1 cellular context compared by ENCODE assay signal in the genomic region with DNA sequence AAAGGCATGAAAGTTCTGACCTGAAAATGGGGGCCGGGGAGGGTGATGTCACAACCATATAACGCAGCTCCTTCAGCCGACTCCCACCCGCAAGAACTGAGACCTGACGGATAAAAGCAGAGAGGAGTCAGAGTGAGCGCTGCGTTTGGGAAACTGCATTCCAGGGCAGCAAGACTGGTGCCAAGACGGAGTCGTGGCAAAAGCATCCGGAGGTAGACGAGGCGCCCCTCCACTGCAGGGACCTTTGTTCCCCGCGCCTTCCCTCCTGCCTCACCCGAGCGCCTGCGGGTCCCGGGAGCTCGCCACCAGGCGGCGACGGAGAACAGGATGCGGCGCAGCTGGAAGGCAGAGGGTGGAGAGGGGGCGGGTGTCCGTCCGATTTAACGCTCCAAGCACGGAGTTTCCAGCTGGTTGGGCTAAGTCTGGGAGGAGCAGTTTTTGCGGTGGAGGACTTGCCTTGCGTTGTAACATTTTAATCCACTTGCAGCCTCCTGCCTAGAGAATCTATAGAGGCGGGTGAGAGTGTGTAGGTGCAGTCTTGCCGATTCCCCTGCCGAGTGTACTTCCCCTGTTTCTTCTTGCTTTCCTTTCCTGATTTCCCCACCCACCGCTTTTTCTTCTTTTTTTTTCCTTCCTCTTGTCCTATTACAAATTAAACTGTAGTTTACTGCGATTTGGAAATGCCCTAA.
A peak's percentile ranks its signal among the peaks of the same experiment; 100 is the strongest.
TF ChIP-seq lines count a peak whose summit lies in the region.

No MANE protein-coding gene starts in this region.

TF ChIP-seq in GM12878, 131 proteins besides CTCF, POLR2A, EP300 and RAD21 (continued from another document and continues in another):
- TF ChIP-seq HSF1 (IDR thresholded peaks at IDR 0.05; ENCODE audit: low read depth, low read length) (no peak), TAF1 (IDR thresholded peaks at IDR 0.05; ENCODE audit: borderline replicate concordance, low read depth, low read length) (peak; percentile 41; the same call in 1 of the 2 replicates), POLR2AphosphoS5 (IDR thresholded peaks at IDR 0.05; ENCODE audit: low read length) (no peak), FOXM1 (IDR thresholded peaks at IDR 0.05; ENCODE audit: low read depth, low read length) (peak; percentile 77), CEBPB (IDR thresholded peaks at IDR 0.05; ENCODE audit: borderline replicate concordance in 1 of 2, low read depth in 2 of 2, low read length in 2 of 2) (no peak), CHD2 (IDR thresholded peaks at IDR 0.05; ENCODE audit: borderline replicate concordance, low read depth, low read length) (0 out of 2 replicates have a peak, but pooled peaks have one; percentile 16), BCL11A (IDR thresholded peaks at IDR 0.05; ENCODE audit: low read depth, low read length) (peak; percentile 8; the same call in 1 of the 2 replicates), NFYA (IDR thresholded peaks at IDR 0.05; ENCODE audit: borderline replicate concordance, low read depth, low read length) (no peak), TCF12 (IDR thresholded peaks at IDR 0.05; ENCODE audit: low read depth, low read length) (peak; percentile 95), ATF7 (IDR thresholded peaks at IDR 0.05; ENCODE audit: low read depth) (peak; percentile 51; the same call in 1 of the 2 replicates), NBN (IDR thresholded peaks at IDR 0.05) (peak; percentile 75; the same call in 1 of the 2 replicates), RCOR1 (conservative IDR thresholded peaks at IDR 0.05; ENCODE audit: low read depth, low read length) (no peak), ATF3 (IDR thresholded peaks at IDR 0.05; ENCODE audit: borderline replicate concordance, extremely low read depth, low read depth, low read length) (no peak), PML (IDR thresholded peaks at IDR 0.05; ENCODE audit: low read length) (no peak), IKZF2 (IDR thresholded peaks at IDR 0.05) (peak; percentile 93 to 94), SUPT20H (IDR thresholded peaks at IDR 0.05; ENCODE audit: borderline replicate concordance, control insufficient read depth, low read depth, low read length) (no peak), PRDM15 (CRISPR knock-in tag; IDR thresholded peaks at IDR 0.05) (no peak), ZNF207 (IDR thresholded peaks at IDR 0.05; ENCODE audit: borderline replicate concordance) (peak; percentile 80; the same call in 1 of the 2 replicates), TARDBP (IDR thresholded peaks at IDR 0.05; ENCODE audit: borderline replicate concordance) (peak; percentile 4; the same call in 1 of the 2 replicates), MAX (IDR thresholded peaks at IDR 0.05; ENCODE audit: low read depth, low read length) (no peak), NR2C2 (IDR thresholded peaks at IDR 0.05; ENCODE audit: borderline replicate concordance, control insufficient read depth, insufficient read length, low read depth) (no peak), ZNF384 (IDR thresholded peaks at IDR 0.05; ENCODE audit: borderline replicate concordance, low read depth, low read length) (no peak), NFIC (IDR thresholded peaks at IDR 0.05; ENCODE audit: low read depth, low read length) (0 out of 2 replicates have a peak, but pooled peaks have one; percentile 36), USF1 (IDR thresholded peaks at IDR 0.05; ENCODE audit: borderline replicate concordance, extremely low read length, insufficient read depth, low read depth, low read length) (no peak), SMARCA5 (IDR thresholded peaks at IDR 0.05) (peak; percentile 95), ASH2L (IDR thresholded peaks at IDR 0.05; ENCODE audit: borderline replicate concordance, low read depth) (no peak), E2F8 (IDR thresholded peaks at IDR 0.05; ENCODE audit: low read depth, partially characterized antibody) (no peak), KAT2A (conservative IDR thresholded peaks at IDR 0.05; ENCODE audit: control insufficient read depth, low read depth, low read length) (no peak), TBL1XR1 (IDR thresholded peaks at IDR 0.05; ENCODE audit: low read depth, low read length) (peak; percentile 63; the same call in 1 of the 2 replicates), JUND (IDR thresholded peaks at IDR 0.05; ENCODE audit: low read depth, low read length) (no peak), SIN3A (IDR thresholded peaks at IDR 0.05; ENCODE audit: low read depth, low read length) (no peak), ZZZ3 (IDR thresholded peaks at IDR 0.05; ENCODE audit: control insufficient read depth, insufficient read length, low read depth) (no peak), ELK1 (IDR thresholded peaks at IDR 0.05; ENCODE audit: low read depth, low read length) (no peak), E2F4 (IDR thresholded peaks at IDR 0.05; ENCODE audit: low read depth, low read length) (no peak), RB1 (IDR thresholded peaks at IDR 0.05; ENCODE audit: borderline replicate concordance) (peak; percentile 33; the same call in 1 of the 2 replicates), SRF (IDR thresholded peaks at IDR 0.05; ENCODE audit: low read depth in 2 of 2, low read length in 2 of 2) (0 out of 4 replicates have a peak, but pooled peaks of 1 of the 2 experiments have one; percentile 47), EZH2 (IDR thresholded peaks at IDR 0.05; ENCODE audit: borderline replicate concordance, control insufficient read depth, low read depth, low read length) (no peak), MTA2 (IDR thresholded peaks at IDR 0.05; ENCODE audit: low read depth) (peak; percentile 60), CHD1 (IDR thresholded peaks at IDR 0.05; ENCODE audit: low read depth, low read length) (no peak), PAX5 (IDR thresholded peaks at IDR 0.05; ENCODE audit: borderline replicate concordance, low read depth, low read length) (no peak), NFXL1 (IDR thresholded peaks at IDR 0.05; ENCODE audit: borderline replicate concordance) (no peak), HDGF (IDR thresholded peaks at IDR 0.05) (no peak), HDAC6 (IDR thresholded peaks at IDR 0.05; ENCODE audit: unreplicated experiment) (no peak), SP1 (IDR thresholded peaks at IDR 0.05; ENCODE audit: low read depth, low read length) (peak; percentile 21), CBX3 (IDR thresholded peaks at IDR 0.05; ENCODE audit: borderline replicate concordance, low read depth) (no peak), BRCA1 (IDR thresholded peaks at IDR 0.05; ENCODE audit: low read depth, low read length) (no peak)
- TF ChIP-seq, protein P1, sequence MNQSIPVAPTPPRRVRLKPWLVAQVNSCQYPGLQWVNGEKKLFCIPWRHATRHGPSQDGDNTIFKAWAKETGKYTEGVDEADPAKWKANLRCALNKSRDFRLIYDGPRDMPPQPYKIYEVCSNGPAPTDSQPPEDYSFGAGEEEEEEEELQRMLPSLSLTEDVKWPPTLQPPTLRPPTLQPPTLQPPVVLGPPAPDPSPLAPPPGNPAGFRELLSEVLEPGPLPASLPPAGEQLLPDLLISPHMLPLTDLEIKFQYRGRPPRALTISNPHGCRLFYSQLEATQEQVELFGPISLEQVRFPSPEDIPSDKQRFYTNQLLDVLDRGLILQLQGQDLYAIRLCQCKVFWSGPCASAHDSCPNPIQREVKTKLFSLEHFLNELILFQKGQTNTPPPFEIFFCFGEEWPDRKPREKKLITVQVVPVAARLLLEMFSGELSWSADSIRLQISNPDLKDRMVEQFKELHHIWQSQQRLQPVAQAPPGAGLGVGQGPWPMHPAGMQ (IDR thresholded peaks at IDR 0.05; ENCODE audit: borderline replicate concordance) = no peak
- TF ChIP-seq, protein P2, sequence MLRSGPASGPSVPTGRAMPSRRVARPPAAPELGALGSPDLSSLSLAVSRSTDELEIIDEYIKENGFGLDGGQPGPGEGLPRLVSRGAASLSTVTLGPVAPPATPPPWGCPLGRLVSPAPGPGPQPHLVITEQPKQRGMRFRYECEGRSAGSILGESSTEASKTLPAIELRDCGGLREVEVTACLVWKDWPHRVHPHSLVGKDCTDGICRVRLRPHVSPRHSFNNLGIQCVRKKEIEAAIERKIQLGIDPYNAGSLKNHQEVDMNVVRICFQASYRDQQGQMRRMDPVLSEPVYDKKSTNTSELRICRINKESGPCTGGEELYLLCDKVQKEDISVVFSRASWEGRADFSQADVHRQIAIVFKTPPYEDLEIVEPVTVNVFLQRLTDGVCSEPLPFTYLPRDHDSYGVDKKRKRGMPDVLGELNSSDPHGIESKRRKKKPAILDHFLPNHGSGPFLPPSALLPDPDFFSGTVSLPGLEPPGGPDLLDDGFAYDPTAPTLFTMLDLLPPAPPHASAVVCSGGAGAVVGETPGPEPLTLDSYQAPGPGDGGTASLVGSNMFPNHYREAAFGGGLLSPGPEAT (IDR thresholded peaks at IDR 0.05; ENCODE audit: low read depth) = peak; percentile 86; the same call in 1 of the 2 replicates
